ENCODE assay signal across 1 cellular context in genomic region chr4:48227662-48228061, GRCh38.
TF ChIP-seq lines count a peak whose summit lies in the region.

No MANE protein-coding gene starts in this region.

TF ChIP-seq in GM12878, 131 proteins besides CTCF, POLR2A, EP300 and RAD21 (continued from another document):
- TF ChIP-seq ZNF687 (IDR thresholded peaks at IDR 0.05) (peak; percentile 80), KLF5 (IDR thresholded peaks at IDR 0.05; ENCODE audit: partially characterized antibody) (no peak), MXI1 (IDR thresholded peaks at IDR 0.05; ENCODE audit: low read depth, low read length) (no peak), BHLHE40 (IDR thresholded peaks at IDR 0.05; ENCODE audit: borderline replicate concordance in 1 of 2, low read depth in 2 of 2, low read length in 1 of 2) (peak; percentile 62 to 79; a peak in 3 of 4 replicates), RUNX3 (IDR thresholded peaks at IDR 0.05; ENCODE audit: low read length) (peak; percentile 59), RAD51 (IDR thresholded peaks at IDR 0.05) (peak; percentile 54; the same call in 1 of the 2 replicates), REST (IDR thresholded peaks at IDR 0.05; ENCODE audit: low read depth, low read length) (no peak)
